13 cellular contexts compared by ENCODE assay signal in genomic region chr20:53959849-53960585, GRCh38.
A peak's percentile ranks its signal among the peaks of the same experiment; 100 is the strongest.
DNase-seq lines count a peak whose midpoint lies in the region; ATAC-seq and TF ChIP-seq lines count a peak whose summit lies in the region.
"Had no signal": no experiment of that assay in that cellular context is flagged by ENCODE, and none has a peak within 500 bp of the region (broad histone marks: within the 10 kb centered on the region; RNA-seq: fewer than 3 reads in every experiment).

No MANE protein-coding gene starts in this region.

- H3K4me3 ChIP-seq in BLaER1 treated with 17β-estradiol and CSF1 and Interleukin-3, amounts not matched to agents 10 nM and 100 nM: no peak overlapping the region
- no peak overlapping the region for H3K4me3 ChIP-seq in SJSA1
- H3K4me3 ChIP-seq in fibroblast of pulmonary artery (replicated peaks; ENCODE audit: low read depth, low read length): no peak overlapping the region
- H3K4me3 ChIP-seq in osteoblast (ENCODE audit: insufficient read depth, low read length): peak overlapping the region; percentile 51
- H3K4me3 ChIP-seq: body of pancreas had no signal

- H3K79me2 ChIP-seq in osteoblast (ENCODE audit: insufficient read depth, low read length): no peaks in the 10 kb centered on the region

- intact Hi-C loops in posterior cingulate gyrus (cut with DNase I): no loop called here

- no peak overlapping the region for H3K27ac ChIP-seq in BLaER1 treated with 17β-estradiol and CSF1 and Interleukin-3, amounts not matched to agents 10 nM and 100 nM
- peak overlapping the region; percentile 37; the same call in 1 of the 2 replicates for H3K27ac ChIP-seq in SJSA1
- H3K27ac ChIP-seq in osteoblast (ENCODE audit: low read depth, low read length): peak overlapping the region; percentile 72
- H3K27ac ChIP-seq: body of pancreas had no signal

- H3K27me3 ChIP-seq in BLaER1 treated with 17β-estradiol and CSF1 and Interleukin-3, amounts not matched to agents 10 nM and 100 nM: no peaks in the 10 kb centered on the region
- H3K27me3 ChIP-seq in SJSA1 (replicated peaks) (no peaks in the 10 kb centered on the region), osteoblast (ENCODE audit: insufficient read depth, low read length) (no peaks in the 10 kb centered on the region)
- H3K27me3 ChIP-seq: body of pancreas had no signal

- peaks cover 0 to 5% (median 0%) of the 10 kb centered on the region in 11 experiments; a peak in 3 of 22 replicates for H3K9me3 ChIP-seq in BLaER1 treated with 17β-estradiol and CSF1 and Interleukin-3, amounts not matched to agents 10 nM and 100 nM (replicated peaks in 1 of 11)
- peaks cover 5% of the 10 kb centered on the region; the same call in 1 of the 2 replicates for H3K9me3 ChIP-seq in SJSA1 (replicated peaks)
- no peaks in the 10 kb centered on the region for H3K9me3 ChIP-seq in osteoblast (ENCODE audit: low read depth, low read length)
- H3K9me3 ChIP-seq: body of pancreas had no signal

- ATAC-seq in HG02870 (IDR thresholded peaks at IDR 0.05; ENCODE audit: unreplicated experiment): no peak
- ATAC-seq: body of pancreas had no signal

- TF ChIP-seq CTCF in fibroblast of pulmonary artery (IDR thresholded peaks at IDR 0.05; ENCODE audit: low read length, missing control alignments): no peak
- TF ChIP-seq CTCF in osteoblast (IDR thresholded peaks at IDR 0.05; ENCODE audit: extremely low read depth, low read depth, low read length): no peak

- H3K36me3 ChIP-seq in BLaER1 treated with 17β-estradiol and CSF1 and Interleukin-3, amounts not matched to agents 10 nM and 100 nM: no peaks in the 10 kb centered on the region
- H3K36me3 ChIP-seq in SJSA1 (no peaks in the 10 kb centered on the region), osteoblast (ENCODE audit: insufficient read depth, low read length) (no peaks in the 10 kb centered on the region)

- peak overlapping the region; percentile 69 for H2AFZ ChIP-seq in osteoblast (ENCODE audit: low read length)

- H3K4me1 ChIP-seq in BLaER1 treated with 17β-estradiol and CSF1 and Interleukin-3, amounts not matched to agents 10 nM and 100 nM: peaks cover 10 to 22% (median 16%) of the 10 kb centered on the region in 10 experiments
- H3K4me1 ChIP-seq in SJSA1 (replicated peaks) (peaks cover 33% of the 10 kb centered on the region), osteoblast (ENCODE audit: insufficient read depth, low read length) (peaks cover 34% of the 10 kb centered on the region)
- H3K4me1 ChIP-seq: body of pancreas had no signal

- H4K20me1 ChIP-seq in BLaER1 treated with 17β-estradiol and CSF1 and Interleukin-3, amounts not matched to agents 10 nM and 100 nM: no peaks in the 10 kb centered on the region
- no peaks in the 10 kb centered on the region for H4K20me1 ChIP-seq in osteoblast (ENCODE audit: insufficient read depth, low read length)

- DNase-seq in SJSA1 (ENCODE audit: low read depth in 1 of 2, low spot score in 2 of 2): peak in 1 of 2 experiments; percentile 43
- peak; percentile 36 for DNase-seq in fibroblast of pulmonary artery (ENCODE audit: low read depth)
- DNase-seq in osteoblast (ENCODE audit: insufficient read length, low spot score, missing footprints): peak; percentile 62
- no peak for DNase-seq in HuH-7.5 (ENCODE audit: low spot score)
- no peak for DNase-seq in posterior cingulate gyrus
- no peak for DNase-seq in globus pallidus (ENCODE audit: low spot score)
- DNase-seq: activated CD4-positive, alpha-beta T cell treated with anti-CD3 and anti-CD28 coated beads, Interleukin-2, amount 10 ng/mL, durations not matched to agents 24 days and 14 days; body of pancreas; endodermal cell; NCI-H1092 treated with DMSO at 0.1 percent for 48 hours; stimulated activated CD4-positive, alpha-beta T cell treated with anti-CD3 and anti-CD28 coated beads, Interleukin-2, amount 100 ng/mL, for 24 hours had no signal

- H3K4me2 ChIP-seq in BLaER1 treated with 17β-estradiol and CSF1 and Interleukin-3, amounts not matched to agents 10 nM and 100 nM: peak overlapping the region; percentile 39 to 72 (median 58); a peak in 21 of 22 replicates
- H3K4me2 ChIP-seq in osteoblast (ENCODE audit: insufficient read depth, low read length): peak overlapping the region; percentile 72

- no peak overlapping the region for H3K9ac ChIP-seq in BLaER1 treated with 17β-estradiol and CSF1 and Interleukin-3, amounts not matched to agents 10 nM and 100 nM

Comparison
In these comparisons a context has a peak if more than half of its experiments do, and no peak if none do; other contexts are left out.
1. H3K27ac ChIP-seq: peak in SJSA1 (single experiment) and osteoblast (single experiment); none in BLaER1 treated with 17β-estradiol and CSF1 and Interleukin-3, amounts not matched to agents 10 nM and 100 nM (0 of 11).
2. DNase-seq: peak in fibroblast of pulmonary artery (single experiment) and osteoblast (single experiment); none in HuH-7.5 (single experiment), posterior cingulate gyrus (0 of 10) and globus pallidus (single experiment).